In the genomic region with DNA sequence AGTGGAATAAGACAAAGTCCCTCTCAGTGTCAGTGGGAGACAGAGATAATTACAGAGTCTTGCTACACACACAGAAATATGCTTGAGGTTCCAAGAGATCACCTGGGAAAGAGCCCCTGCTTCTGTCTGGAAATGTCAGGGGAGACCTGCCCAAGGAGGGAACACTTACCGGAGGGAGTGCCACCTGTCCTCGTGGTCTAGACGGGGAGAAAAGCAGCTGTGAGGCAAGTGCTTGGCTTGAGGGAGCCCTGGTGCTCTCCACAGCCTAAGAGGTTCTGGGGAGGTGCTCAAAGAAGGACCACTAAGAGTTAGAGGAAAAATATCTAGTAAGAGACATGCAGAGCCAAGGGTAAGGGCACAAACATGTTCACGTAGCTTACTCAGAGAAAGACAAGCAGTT, we compare ENCODE assay signal across 16 cellular contexts.
"Had no signal": no experiment of that assay in that cellular context is flagged by ENCODE, and none has a peak within 500 bp of the region (broad histone marks: within the 10 kb centered on the region; RNA-seq: fewer than 3 reads in every experiment).

No MANE protein-coding gene starts in this region.

- H3K4me3 ChIP-seq: dorsolateral prefrontal cortex, lung, mucosa of descending colon, ovary, testis had no signal

- H3K4me1 ChIP-seq: testis had no signal

- H3K4me1 Mint-ChIP-seq: activated naive CD8-positive, alpha-beta T cell treated with anti-CD3 and anti-CD28 coated beads, Interleukin-2, amount 10 ng/mL, durations not matched to agents 7 days and 5 days; immature natural killer cell; stimulated activated naive CD8-positive, alpha-beta T cell treated with anti-CD3 and anti-CD28 coated beads, Interleukin-15, amount 100 ng/mL, for 72 hours had no signal

- H3K27ac ChIP-seq: dorsolateral prefrontal cortex, ovary, testis had no signal

- H3K9me3 ChIP-seq: mucosa of descending colon, ovary, testis had no signal

- H3K27ac Mint-ChIP-seq: activated CD4-positive, alpha-beta memory T cell treated with anti-CD3 and anti-CD28 coated beads for 36 hours; activated naive CD8-positive, alpha-beta T cell treated with anti-CD3 and anti-CD28 coated beads, Interleukin-2, amount 10 ng/mL, durations not matched to agents 7 days and 5 days; immature natural killer cell; stimulated activated naive CD8-positive, alpha-beta T cell treated with anti-CD3 and anti-CD28 coated beads, Interleukin-15, amount 100 ng/mL, for 72 hours had no signal

- H3K9me3 Mint-ChIP-seq: activated CD4-positive, alpha-beta memory T cell treated with anti-CD3 and anti-CD28 coated beads for 36 hours; activated naive CD8-positive, alpha-beta T cell treated with anti-CD3 and anti-CD28 coated beads, Interleukin-2, amount 10 ng/mL, durations not matched to agents 7 days and 5 days; immature natural killer cell; nephron; stimulated activated naive CD8-positive, alpha-beta T cell treated with anti-CD3 and anti-CD28 coated beads, Interleukin-15, amount 100 ng/mL, for 72 hours had no signal

- H3K27me3 ChIP-seq: dorsolateral prefrontal cortex, ovary, testis had no signal

- ATAC-seq: esophagus mucosa; left cardiac atrium; mucosa of descending colon; stimulated activated naive CD8-positive, alpha-beta T cell treated with anti-CD3 and anti-CD28 coated beads, Interleukin-15, amount 100 ng/mL, for 72 hours had no signal

- H3K4me3 Mint-ChIP-seq: activated CD4-positive, alpha-beta memory T cell treated with anti-CD3 and anti-CD28 coated beads for 36 hours; activated naive CD8-positive, alpha-beta T cell treated with anti-CD3 and anti-CD28 coated beads, Interleukin-2, amount 10 ng/mL, durations not matched to agents 7 days and 5 days; immature natural killer cell; nephron; stimulated activated naive CD8-positive, alpha-beta T cell treated with anti-CD3 and anti-CD28 coated beads, Interleukin-15, amount 100 ng/mL, for 72 hours had no signal

- H3K36me3 ChIP-seq: ovary had no signal

- H3K36me3 Mint-ChIP-seq: activated CD4-positive, alpha-beta memory T cell treated with anti-CD3 and anti-CD28 coated beads for 36 hours; activated naive CD8-positive, alpha-beta T cell treated with anti-CD3 and anti-CD28 coated beads, Interleukin-2, amount 10 ng/mL, durations not matched to agents 7 days and 5 days; immature natural killer cell had no signal

- DNase-seq: activated CD4-positive, alpha-beta memory T cell treated with anti-CD3 and anti-CD28 coated beads for 36 hours; activated naive CD8-positive, alpha-beta T cell treated with anti-CD3 and anti-CD28 coated beads, Interleukin-2, amount 10 ng/mL, durations not matched to agents 7 days and 5 days; anterior cingulate cortex; dorsolateral prefrontal cortex; foreskin fibroblast; immature natural killer cell; left cardiac atrium; mucosa of descending colon; ovary; stimulated activated CD4-positive, alpha-beta T cell treated with anti-CD3 and anti-CD28 coated beads, Interleukin-15, amount 100 ng/mL, for 24 hours; stimulated activated CD4-positive, alpha-beta T cell treated with anti-CD3 and anti-CD28 coated beads, Interleukin-4, amount 100 ng/mL, for 4 hours; stimulated activated naive CD8-positive, alpha-beta T cell treated with anti-CD3 and anti-CD28 coated beads, Interleukin-15, amount 100 ng/mL, for 72 hours; testis had no signal
